ENCODE assay signal across 18 cellular contexts in the genomic region with DNA sequence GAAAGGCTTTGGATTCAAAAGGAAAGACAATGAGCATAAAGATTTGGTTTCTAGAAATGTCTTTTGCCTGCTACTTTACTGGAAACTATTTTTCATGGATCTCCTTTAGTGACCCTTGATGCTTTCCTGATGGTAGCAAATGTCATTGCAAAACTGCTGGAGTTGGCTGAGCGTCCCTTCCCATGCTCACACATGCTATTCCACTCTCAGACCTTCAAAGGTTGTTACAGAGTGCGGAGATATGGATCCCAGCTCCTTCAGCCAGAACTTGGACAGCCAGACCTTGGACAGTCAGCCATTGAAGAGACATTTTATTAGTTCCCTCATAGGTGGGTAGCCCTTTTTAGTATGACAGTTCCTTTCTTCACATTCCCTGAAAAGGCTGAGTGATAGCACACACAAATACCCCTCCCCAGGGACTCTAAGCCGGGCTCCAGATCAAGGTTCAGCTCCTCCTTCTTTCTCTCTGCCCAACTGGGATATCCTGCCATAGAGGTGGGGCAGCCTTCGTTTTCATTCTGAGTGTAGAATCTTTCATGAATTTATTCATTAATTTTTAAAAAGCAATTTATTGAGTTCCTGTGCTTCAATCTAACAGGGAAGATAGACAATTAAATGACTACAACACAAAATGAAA.
DNase-seq lines count a peak whose midpoint lies in the region; ATAC-seq, FAIRE-seq and TF ChIP-seq lines count a peak whose summit lies in the region.
"Had no signal": no experiment of that assay in that cellular context is flagged by ENCODE, and none has a peak within 500 bp of the region (broad histone marks: within the 10 kb centered on the region; RNA-seq: fewer than 3 reads in every experiment).

No MANE protein-coding gene starts in this region.

- H3K79me2 ChIP-seq in HepG2 (ENCODE audit: insufficient read depth, low read length) (no peaks in the 10 kb centered on the region), GM23338 (replicated peaks; ENCODE audit: insufficient read depth) (no peaks in the 10 kb centered on the region)

- H3F3A ChIP-seq in GM23338 (replicated peaks; ENCODE audit: low read depth), result no peaks in the 10 kb centered on the region

- intact Hi-C loops in HepG2 (cut with micrococcal nuclease; ENCODE audit: unreplicated experiment), result no loop called here

- no peak overlapping the region for H3K9ac ChIP-seq in adipocyte (ENCODE audit: low read length)
- no peak overlapping the region for H3K9ac ChIP-seq in HepG2 (ENCODE audit: insufficient read depth, low read depth, low read length)
- no peak overlapping the region for H3K9ac ChIP-seq in neuronal stem cell (ENCODE audit: low read depth, low read length, poor library complexity)

- no peak overlapping the region for H2BK5ac ChIP-seq in neuronal stem cell (ENCODE audit: low read length)

- H2AFZ ChIP-seq in HepG2 (ENCODE audit: low read length) (no peak overlapping the region), neuronal stem cell (ENCODE audit: low read length) (peak overlapping the region; percentile 83), GM23338 (no peak overlapping the region; the same call in 1 of the 2 replicates)

- H3K23ac ChIP-seq in neuronal stem cell (ENCODE audit: low read depth, low read length, poor library complexity), result no peak overlapping the region

- peak overlapping the region; percentile 74 for H3K4me2 ChIP-seq in HepG2 (ENCODE audit: low read depth, low read length)
- H3K4me2 ChIP-seq in neuronal stem cell (ENCODE audit: insufficient read depth, low read length, poor library complexity, severe bottlenecking), result no peak overlapping the region
- H3K4me2 ChIP-seq in GM23338, result no peak overlapping the region

- ATAC-seq in HepG2 (peak; percentile 97), GM23338 (no peak)
- ATAC-seq: CD8-positive, alpha-beta T cell; GM12878 had no signal

- no peak overlapping the region for H3K27ac Mint-ChIP-seq in GM23338
- H3K27ac Mint-ChIP-seq: CD8-positive, alpha-beta T cell had no signal

- no peak overlapping the region for H3K14ac ChIP-seq in neuronal stem cell (ENCODE audit: low read length)

- no peak overlapping the region for H3K4me3 Mint-ChIP-seq in GM23338
- H3K4me3 Mint-ChIP-seq: CD4-positive, CD25-positive, alpha-beta regulatory T cell; CD8-positive, alpha-beta T cell had no signal

- in situ Hi-C loops in HepG2 (cut with HindIII; ENCODE audit: extremely low pct_ligation_motif_present, low pct_unique_long_range_greater_than_20kb), result no loop called here

- H3K27ac ChIP-seq in HepG2 (ENCODE audit: extremely low read length, insufficient read depth, low read length) (no peak overlapping the region), neuronal stem cell (replicated peaks; ENCODE audit: low read length) (no peak overlapping the region), GM23338 (ENCODE audit: low read depth) (no peak overlapping the region), caudate nucleus (ENCODE audit: low read depth, low read length) (no peak overlapping the region)
- H3K27ac ChIP-seq: C4-2B had no signal

- no peaks in the 10 kb centered on the region for H3K79me1 ChIP-seq in neuronal stem cell (ENCODE audit: low read depth, low read length)

- under 1% methylated on average over 4 of the region's 4 CpGs for WGBS in HepG2 (ENCODE audit: low lambda C conversion rate)
- WGBS in neuronal stem cell (ENCODE audit: extremely low coverage in 2 of 2, insufficient read length in 2 of 2, insufficient replicate concordance in 1 of 2), 2 donors, result no CpG with 5 or more reads among the region's 4 CpGs

- peaks cover 18% of the 10 kb centered on the region for H3K4me1 ChIP-seq in adipocyte (ENCODE audit: control insufficient read depth, insufficient read depth, low read length)
- H3K4me1 ChIP-seq in HepG2 (ENCODE audit: insufficient read depth, low read length), result peaks cover 17% of the 10 kb centered on the region
- H3K4me1 ChIP-seq in neuronal stem cell (ENCODE audit: control insufficient read depth in 2 of 2, insufficient read depth in 1 of 2, low read depth in 1 of 2, low read length in 2 of 2), result peaks cover 2 to 4% of the 10 kb centered on the region in 2 donors
- H3K4me1 ChIP-seq in GM23338 (ENCODE audit: insufficient read depth), result peaks cover 13% of the 10 kb centered on the region

- H3K9me3 ChIP-seq in adipocyte (ENCODE audit: control insufficient read depth, low read length), result peaks cover 6% of the 10 kb centered on the region
- H3K9me3 ChIP-seq in HepG2 (ENCODE audit: low read length), result no peaks in the 10 kb centered on the region
- H3K9me3 ChIP-seq in neuronal stem cell (replicated peaks in 1 of 2; ENCODE audit: control insufficient read depth in 2 of 2, insufficient read depth in 1 of 2, low read depth in 1 of 2, low read length in 2 of 2), result no peaks in the 10 kb centered on the region
- H3K9me3 ChIP-seq: Caco-2 had no signal

- BruUV-seq in HepG2 (replicated peaks; lab: Mats Ljungman, UMichigan), result no TSS peak

- no peak overlapping the region for H3K4ac ChIP-seq in neuronal stem cell (ENCODE audit: low read length)

- H3K36me3 ChIP-seq in adipocyte (ENCODE audit: control insufficient read depth, insufficient read depth, low read length, severe bottlenecking) (no peaks in the 10 kb centered on the region), HepG2 (replicated peaks in 1 of 2; ENCODE audit: control insufficient read depth in 1 of 2, insufficient read depth in 2 of 2, low read length in 2 of 2) (no peaks in the 10 kb centered on the region), neuronal stem cell (replicated peaks in 1 of 2; ENCODE audit: control insufficient read depth in 2 of 2, insufficient read depth in 2 of 2, low read length in 2 of 2) (no peaks in the 10 kb centered on the region), GM23338 (ENCODE audit: insufficient read depth) (no peaks in the 10 kb centered on the region)

- H4K20me1 ChIP-seq in HepG2 (ENCODE audit: insufficient read depth, low read length), result no peaks in the 10 kb centered on the region
- H4K20me1 ChIP-seq in GM23338 (replicated peaks; ENCODE audit: insufficient read depth), result no peaks in the 10 kb centered on the region

- no peak for FAIRE-seq in HepG2 (lab: Jason Lieb, UNC)
- FAIRE-seq: G401.6, GM12878, H1 had no signal

- no peak for TF ChIP-seq POLR2A in HepG2 (IDR thresholded peaks at IDR 0.05; ENCODE audit: insufficient read depth in 1 of 2, low read depth in 2 of 2, low read length in 2 of 2)

- TF ChIP-seq RAD21 in HepG2 (CRISPR knock-in tag; IDR thresholded peaks at IDR 0.05), result no peak

- H3K27me3 ChIP-seq in adipocyte (replicated peaks; ENCODE audit: control insufficient read depth, insufficient read depth, low read length), result no peaks in the 10 kb centered on the region
- H3K27me3 ChIP-seq in HepG2 (ENCODE audit: control insufficient read depth in 1 of 2, insufficient read depth in 2 of 2, low read length in 2 of 2), result no peaks in the 10 kb centered on the region
- H3K27me3 ChIP-seq in neuronal stem cell (ENCODE audit: control insufficient read depth in 3 of 3, insufficient read depth in 3 of 3, low read depth in 1 of 3, low read length in 3 of 3), result no peaks in the 10 kb centered on the region
- no peaks in the 10 kb centered on the region for H3K27me3 ChIP-seq in GM23338 (ENCODE audit: insufficient read depth)

- POLR2A ChIA-PET in HepG2 (lab: Yijun Ruan, JAX), result interaction anchor here (0.9 kb wide), 1 partner anchor 164 kb away, joined by 4 read pairs; no protein-coding TSS in a partner anchor

- CTCF ChIA-PET in HepG2 (lab: Yijun Ruan, JAX; ENCODE audit: low intra/inter-chr PET ratio, low total read pairs), result no interaction called here

- no peak overlapping the region for H4K91ac ChIP-seq in neuronal stem cell (ENCODE audit: low read depth, low read length, poor library complexity)

- H3K18ac ChIP-seq in neuronal stem cell (ENCODE audit: low read length), result no peak overlapping the region

- H2BK12ac ChIP-seq in neuronal stem cell (ENCODE audit: low read length), result no peak overlapping the region

- TF ChIP-seq EP300 in HepG2 (IDR thresholded peaks at IDR 0.05; ENCODE audit: low read depth in 2 of 2, low read length in 2 of 2) (no peak), HepG2 (CRISPR knock-in tag; IDR thresholded peaks at IDR 0.05; ENCODE audit: borderline replicate concordance) (no peak)

- no peaks in the 10 kb centered on the region for H3K9me3 Mint-ChIP-seq in GM23338
- H3K9me3 Mint-ChIP-seq: CD8-positive, alpha-beta T cell had no signal

- H3K27me3 Mint-ChIP-seq in GM23338 (ENCODE audit: insufficient read depth, low read depth, poor library complexity), result peaks cover 3% of the 10 kb centered on the region
- H3K27me3 Mint-ChIP-seq: CD4-positive, CD25-positive, alpha-beta regulatory T cell had no signal

- H3K4me3 ChIP-seq in adipocyte (ENCODE audit: low read length) (peak overlapping the region; percentile 14), HepG2 (replicated peaks in 1 of 3; ENCODE audit: insufficient read depth in 1 of 3, low read depth in 2 of 3, low read length in 3 of 3) (peak overlapping the region in 2 of 3 experiments; percentile 37 to 43; a peak in 4 of 6 replicates), neuronal stem cell (ENCODE audit: low read length in 2 of 2) (no peak overlapping the region), GM23338 (no peak overlapping the region)
- H3K4me3 ChIP-seq: GM12878 had no signal

- no peaks in the 10 kb centered on the region for H3K9me2 ChIP-seq in GM23338 (ENCODE audit: insufficient read depth)

- TF ChIP-seq CTCF in HepG2 (CRISPR knock-in tag; IDR thresholded peaks at IDR 0.05), result no peak
- TF ChIP-seq CTCF in GM23338 (conservative IDR thresholded peaks at IDR 0.05; ENCODE audit: low read depth in 2 of 2), result no peak

- no peak overlapping the region for H4K8ac ChIP-seq in neuronal stem cell (ENCODE audit: low read depth, low read length)

- DNase-seq in adipocyte (ENCODE audit: low read depth), result no peak
- peak; percentile 63 for DNase-seq in HepG2 (ENCODE audit: low spot score)
- DNase-seq in neuronal stem cell (ENCODE audit: low spot score), result no peak
- no peak for DNase-seq in NCI-H1105 (lab: John Stamatoyannopoulos, UW)
- no peak for DNase-seq in GM23338 (ENCODE audit: low spot score)
- DNase-seq in superior temporal gyrus (ENCODE audit: extremely low spot score), result no peak
- DNase-seq in caudate nucleus (lab: John Stamatoyannopoulos, UW), result no peak
- DNase-seq: Caco-2; CD4-positive, CD25-positive, alpha-beta regulatory T cell; CD8-positive, alpha-beta T cell; DMS153; DND-41; H7; HCEC 1CT had no signal

- no peak overlapping the region for H2BK120ac ChIP-seq in neuronal stem cell (ENCODE audit: low read depth, low read length)

- H3K36me3 Mint-ChIP-seq in GM23338 (ENCODE audit: low read depth), result no peaks in the 10 kb centered on the region
- H3K36me3 Mint-ChIP-seq: CD4-positive, CD25-positive, alpha-beta regulatory T cell; CD8-positive, alpha-beta T cell had no signal

- H3K4me1 Mint-ChIP-seq in GM23338, result peaks cover 21% of the 10 kb centered on the region
- H3K4me1 Mint-ChIP-seq: CD4-positive, CD25-positive, alpha-beta regulatory T cell had no signal

- H2BK15ac ChIP-seq in neuronal stem cell (ENCODE audit: low read length), result no peak overlapping the region

- H2AK5ac ChIP-seq in neuronal stem cell (ENCODE audit: low read depth, low read length), result no peak overlapping the region

TF ChIP-seq in HepG2, 621 proteins besides CTCF, POLR2A, EP300 and RAD21 (continues in another document):
- TF ChIP-seq SP5 (CRISPR knock-in tag; IDR thresholded peaks at IDR 0.05; ENCODE audit: borderline replicate concordance, low read depth), result peak; percentile 87

TF ChIP-seq in GM23338, 12 proteins besides CTCF, POLR2A, EP300 and RAD21 (continues in another document):
- TF ChIP-seq ZNF114 (CRISPR knock-in tag; IDR thresholded peaks at IDR 0.05) (no peak), STAT1 (IDR thresholded peaks at IDR 0.05; ENCODE audit: unreplicated experiment) (no peak)

Comparison
In these comparisons a context has a peak if more than half of its experiments do, and no peak if none do; other contexts are left out.
1. H3K4me3 ChIP-seq: peak in adipocyte (single experiment) and HepG2 (2 of 3); none in neuronal stem cell (0 of 2) and GM23338 (single experiment).